29 cellular contexts compared by ENCODE assay signal in the genomic region with DNA sequence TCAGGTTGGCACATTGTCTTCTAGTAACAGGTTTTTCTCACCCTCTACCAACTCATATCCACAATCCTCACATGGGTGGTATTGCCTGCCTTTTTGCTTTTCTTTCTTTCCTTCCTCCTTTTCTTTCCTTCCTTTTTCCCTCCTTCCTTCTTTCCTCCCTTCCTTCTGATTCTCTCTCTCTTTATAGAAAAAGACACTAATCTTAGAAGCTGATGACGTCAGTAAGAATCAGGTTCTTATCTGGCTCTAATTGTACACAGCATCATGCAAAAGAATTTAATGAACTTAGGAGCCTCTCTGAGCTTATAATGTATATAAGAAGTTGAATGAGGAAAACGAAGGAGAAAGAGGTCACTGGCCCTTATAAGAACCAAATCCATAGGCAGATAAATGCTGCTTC.
"Had no signal": no experiment of that assay in that cellular context is flagged by ENCODE, and none has a peak within 500 bp of the region (broad histone marks: within the 10 kb centered on the region; RNA-seq: fewer than 3 reads in every experiment).

No MANE protein-coding gene starts in this region.

- H3K9me3 Mint-ChIP-seq: stimulated activated naive CD8-positive, alpha-beta T cell treated with anti-CD3 and anti-CD28 coated beads, Interleukin-15, amount 100 ng/mL, for 72 hours; type B pancreatic cell had no signal

- H3K9me3 ChIP-seq: stomach, suprapubic skin, testis, thoracic aorta, thyroid gland, tibial artery, tibial nerve, transverse colon, upper lobe of left lung, upper lobe of right lung, uterus, vagina had no signal

- H3K4me1 Mint-ChIP-seq: stimulated activated effector memory CD8-positive, alpha-beta T cell treated with anti-CD3 and anti-CD28 coated beads, Interleukin-12 subunit alpha, Interleukin-12 subunit beta, amount 100 ng/mL, for 72 hours; stimulated activated memory B cell treated with anti-CD40 and anti-IgM and Interleukin-4, amounts not matched to agents 10 μg/mL and 1 μg/mL and 100 μg/mL, for 72 hours; stimulated activated naive B cell treated with anti-CD40 and anti-IgM and Interleukin-4, amounts not matched to agents 10 μg/mL and 1 μg/mL and 100 μg/mL, for 72 hours; stimulated activated naive CD8-positive, alpha-beta T cell treated with anti-CD3 and anti-CD28 coated beads, Interleukin-15, amount 100 ng/mL, for 72 hours had no signal

- DNase-seq: stimulated activated CD4-positive, alpha-beta T cell treated with anti-CD3 and anti-CD28 coated beads, Interleukin-2, amount 100 ng/mL, for 48 hours; stimulated activated CD4-positive, alpha-beta T cell treated with anti-CD3 and anti-CD28 coated beads, Interleukin-4, amount 100 ng/mL, for 1 hour; stimulated activated CD4-positive, alpha-beta T cell treated with anti-CD3 and anti-CD28 coated beads, Interleukin-4, amount 100 ng/mL, for 24 hours; stimulated activated CD4-positive, alpha-beta T cell treated with anti-CD3 and anti-CD28 coated beads, Interleukin-4, amount 100 ng/mL, for 4 hours; stimulated activated CD8-positive, alpha-beta memory T cell treated with anti-CD3 and anti-CD28 coated beads, Interleukin-4, amount 100 ng/mL, for 48 hours; stimulated activated naive B cell treated with anti-CD40 and anti-IgM and Interleukin-4, amounts not matched to agents 10 μg/mL and 1 μg/mL and 100 μg/mL, for 72 hours; stimulated activated naive CD4-positive, alpha-beta T cell; stimulated activated naive CD4-positive, alpha-beta T cell treated with Interleukin-2 at 50 U/mL for 16 hours; stimulated activated naive CD8-positive, alpha-beta T cell treated with anti-CD3 and anti-CD28 coated beads, Interleukin-15, amount 100 ng/mL, for 72 hours; stimulated activated naive CD8-positive, alpha-beta T cell treated with anti-CD3 and anti-CD28 coated beads, Interleukin-15, Interleukin-2, amounts not matched to agents 100 U/mL and 50 U/mL, for 24 hours; stomach; substantia nigra; testis; thyroid gland; tibial artery; transverse colon; trophoblast cell; upper lobe of left lung; upper lobe of right lung; uterus had no signal

- H3K4me1 ChIP-seq: stomach, suprapubic skin, testis, thyroid gland, tibial artery, tibial nerve, transverse colon, upper lobe of left lung, upper lobe of right lung, uterus, vagina had no signal

- H3K4me3 ChIP-seq: stomach, suprapubic skin, testis, thoracic aorta, thyroid gland, tibial artery, tibial nerve, transverse colon, upper lobe of left lung, upper lobe of right lung, uterus, vagina had no signal

- H3K27ac ChIP-seq: stomach, suprapubic skin, testis, thoracic aorta, thyroid gland, tibial artery, tibial nerve, transverse colon, upper lobe of left lung, upper lobe of right lung, uterus, vagina had no signal

- H3K4me3 Mint-ChIP-seq: stimulated activated effector memory CD8-positive, alpha-beta T cell treated with anti-CD3 and anti-CD28 coated beads, Interleukin-12 subunit alpha, Interleukin-12 subunit beta, amount 100 ng/mL, for 72 hours; stimulated activated memory B cell treated with anti-CD40 and anti-IgM and Interleukin-4, amounts not matched to agents 10 μg/mL and 1 μg/mL and 100 μg/mL, for 72 hours; stimulated activated naive B cell treated with anti-CD40 and anti-IgM and Interleukin-4, amounts not matched to agents 10 μg/mL and 1 μg/mL and 100 μg/mL, for 72 hours; stimulated activated naive CD8-positive, alpha-beta T cell treated with anti-CD3 and anti-CD28 coated beads, Interleukin-15, amount 100 ng/mL, for 72 hours; stimulated activated naive CD8-positive, alpha-beta T cell treated with anti-CD3 and anti-CD28 coated beads, Interleukin-15, Interleukin-2, amounts not matched to agents 100 ng/mL and 50 ng/mL, for 24 hours; type B pancreatic cell had no signal

- H3K27me3 ChIP-seq: stomach, suprapubic skin, testis, thyroid gland, tibial artery, tibial nerve, transverse colon, upper lobe of left lung, upper lobe of right lung, uterus, vagina had no signal

- H3K27me3 Mint-ChIP-seq: stimulated activated memory B cell treated with anti-CD40 and anti-IgM and Interleukin-4, amounts not matched to agents 10 μg/mL and 1 μg/mL and 100 μg/mL, for 72 hours; stimulated activated naive B cell treated with anti-CD40 and anti-IgM and Interleukin-4, amounts not matched to agents 10 μg/mL and 1 μg/mL and 100 μg/mL, for 72 hours; stimulated activated naive CD8-positive, alpha-beta T cell treated with anti-CD3 and anti-CD28 coated beads, Interleukin-15, amount 100 ng/mL, for 72 hours had no signal

- H3K36me3 Mint-ChIP-seq: stimulated activated effector memory CD8-positive, alpha-beta T cell treated with anti-CD3 and anti-CD28 coated beads, Interleukin-12 subunit alpha, Interleukin-12 subunit beta, amount 100 ng/mL, for 72 hours; stimulated activated memory B cell treated with anti-CD40 and anti-IgM and Interleukin-4, amounts not matched to agents 10 μg/mL and 1 μg/mL and 100 μg/mL, for 72 hours; stimulated activated naive B cell treated with anti-CD40 and anti-IgM and Interleukin-4, amounts not matched to agents 10 μg/mL and 1 μg/mL and 100 μg/mL, for 72 hours; type B pancreatic cell had no signal

- H3K27ac Mint-ChIP-seq: stimulated activated effector memory CD8-positive, alpha-beta T cell treated with anti-CD3 and anti-CD28 coated beads, Interleukin-12 subunit alpha, Interleukin-12 subunit beta, amount 100 ng/mL, for 72 hours; stimulated activated memory B cell treated with anti-CD40 and anti-IgM and Interleukin-4, amounts not matched to agents 10 μg/mL and 1 μg/mL and 100 μg/mL, for 72 hours; stimulated activated naive B cell treated with anti-CD40 and anti-IgM and Interleukin-4, amounts not matched to agents 10 μg/mL and 1 μg/mL and 100 μg/mL, for 72 hours; stimulated activated naive CD8-positive, alpha-beta T cell treated with anti-CD3 and anti-CD28 coated beads, Interleukin-15, amount 100 ng/mL, for 72 hours; stimulated activated naive CD8-positive, alpha-beta T cell treated with anti-CD3 and anti-CD28 coated beads, Interleukin-15, Interleukin-2, amounts not matched to agents 100 ng/mL and 50 ng/mL, for 24 hours; type B pancreatic cell had no signal

- H3K36me3 ChIP-seq: stomach, suprapubic skin, thoracic aorta, thyroid gland, tibial artery, tibial nerve, transverse colon, upper lobe of left lung, upper lobe of right lung, uterus, vagina had no signal

- ATAC-seq: stimulated activated effector memory CD8-positive, alpha-beta T cell treated with anti-CD3 and anti-CD28 coated beads, Interleukin-12 subunit alpha, Interleukin-12 subunit beta, amount 100 ng/mL, for 72 hours; stimulated activated memory B cell treated with anti-CD40 and anti-IgM and Interleukin-4, amounts not matched to agents 10 μg/mL and 1 μg/mL and 100 μg/mL, for 72 hours; stimulated activated naive B cell treated with anti-CD40 and anti-IgM and Interleukin-4, amounts not matched to agents 10 μg/mL and 1 μg/mL and 100 μg/mL, for 72 hours; stimulated activated naive CD8-positive, alpha-beta T cell treated with anti-CD3 and anti-CD28 coated beads, Interleukin-15, amount 100 ng/mL, for 72 hours; stimulated activated naive CD8-positive, alpha-beta T cell treated with anti-CD3 and anti-CD28 coated beads, Interleukin-15, Interleukin-2, amounts not matched to agents 100 U/mL and 50 U/mL, for 24 hours; upper lobe of right lung had no signal

- FAIRE-seq: urothelium cell line had no signal
